In the genomic region with DNA sequence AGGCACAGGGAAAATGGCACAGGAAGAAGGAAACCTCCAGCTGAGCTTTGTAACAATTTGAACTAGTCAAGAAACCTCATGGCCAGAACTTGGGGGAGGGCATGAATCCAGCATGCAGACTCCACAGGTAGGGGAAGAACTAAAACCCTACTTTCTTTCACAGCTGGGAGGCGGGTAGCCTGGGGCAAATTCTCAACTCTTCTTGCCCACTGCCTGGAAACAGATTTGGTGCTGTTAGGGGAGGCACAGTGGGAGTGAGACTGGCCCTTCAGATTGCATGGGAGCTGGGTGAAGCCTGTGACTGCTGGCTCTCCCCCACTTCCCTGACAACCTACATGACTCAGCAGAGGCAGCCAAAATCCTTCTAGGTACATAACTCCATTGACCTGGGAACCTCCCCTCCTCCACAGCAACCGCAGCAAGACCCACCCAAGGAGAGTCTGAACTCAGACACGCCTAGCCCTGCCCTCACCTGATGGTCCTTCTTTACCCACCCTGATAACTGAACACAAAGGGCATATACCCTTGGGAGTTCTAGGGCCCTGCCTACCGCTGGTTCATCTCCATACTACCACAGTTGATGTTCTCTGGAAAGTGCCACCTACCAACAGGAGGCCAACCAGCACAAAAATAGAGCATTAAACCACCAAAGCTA, we compare ENCODE assay signal across 1 cellular context.
TF ChIP-seq lines count a peak whose summit lies in the region.

No MANE protein-coding gene starts in this region.

TF ChIP-seq in K562, 482 proteins besides CTCF, POLR2A, EP300 and RAD21 (continued from another document and continues in another):
- TF ChIP-seq, protein P1, sequence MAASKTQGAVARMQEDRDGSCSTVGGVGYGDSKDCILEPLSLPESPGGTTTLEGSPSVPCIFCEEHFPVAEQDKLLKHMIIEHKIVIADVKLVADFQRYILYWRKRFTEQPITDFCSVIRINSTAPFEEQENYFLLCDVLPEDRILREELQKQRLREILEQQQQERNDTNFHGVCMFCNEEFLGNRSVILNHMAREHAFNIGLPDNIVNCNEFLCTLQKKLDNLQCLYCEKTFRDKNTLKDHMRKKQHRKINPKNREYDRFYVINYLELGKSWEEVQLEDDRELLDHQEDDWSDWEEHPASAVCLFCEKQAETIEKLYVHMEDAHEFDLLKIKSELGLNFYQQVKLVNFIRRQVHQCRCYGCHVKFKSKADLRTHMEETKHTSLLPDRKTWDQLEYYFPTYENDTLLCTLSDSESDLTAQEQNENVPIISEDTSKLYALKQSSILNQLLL (CRISPR knock-in tag; IDR thresholded peaks at IDR 0.05; ENCODE audit: borderline replicate concordance): no peak
- TF ChIP-seq, protein P2, sequence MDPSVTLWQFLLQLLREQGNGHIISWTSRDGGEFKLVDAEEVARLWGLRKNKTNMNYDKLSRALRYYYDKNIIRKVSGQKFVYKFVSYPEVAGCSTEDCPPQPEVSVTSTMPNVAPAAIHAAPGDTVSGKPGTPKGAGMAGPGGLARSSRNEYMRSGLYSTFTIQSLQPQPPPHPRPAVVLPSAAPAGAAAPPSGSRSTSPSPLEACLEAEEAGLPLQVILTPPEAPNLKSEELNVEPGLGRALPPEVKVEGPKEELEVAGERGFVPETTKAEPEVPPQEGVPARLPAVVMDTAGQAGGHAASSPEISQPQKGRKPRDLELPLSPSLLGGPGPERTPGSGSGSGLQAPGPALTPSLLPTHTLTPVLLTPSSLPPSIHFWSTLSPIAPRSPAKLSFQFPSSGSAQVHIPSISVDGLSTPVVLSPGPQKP (CRISPR knock-in tag; IDR thresholded peaks at IDR 0.05): no peak
- no peak for TF ChIP-seq PPARD (CRISPR knock-in tag; IDR thresholded peaks at IDR 0.05)
- peak; percentile 66 for TF ChIP-seq NFE2L1 (tag; IDR thresholded peaks at IDR 0.05; ENCODE audit: borderline replicate concordance, low read depth)
- TF ChIP-seq ZNF239 (CRISPR knock-in tag; IDR thresholded peaks at IDR 0.05): no peak
- no peak; the same call in 1 of the 2 replicates for TF ChIP-seq ELF4 (CRISPR knock-in tag; IDR thresholded peaks at IDR 0.05)
- peak; percentile 39; the same call in 1 of the 2 replicates for TF ChIP-seq STAT5A (IDR thresholded peaks at IDR 0.05; ENCODE audit: borderline replicate concordance, low read length)
- no peak for TF ChIP-seq POLR2H (tag; IDR thresholded peaks at IDR 0.05; ENCODE audit: low read depth)
- TF ChIP-seq, protein P3, sequence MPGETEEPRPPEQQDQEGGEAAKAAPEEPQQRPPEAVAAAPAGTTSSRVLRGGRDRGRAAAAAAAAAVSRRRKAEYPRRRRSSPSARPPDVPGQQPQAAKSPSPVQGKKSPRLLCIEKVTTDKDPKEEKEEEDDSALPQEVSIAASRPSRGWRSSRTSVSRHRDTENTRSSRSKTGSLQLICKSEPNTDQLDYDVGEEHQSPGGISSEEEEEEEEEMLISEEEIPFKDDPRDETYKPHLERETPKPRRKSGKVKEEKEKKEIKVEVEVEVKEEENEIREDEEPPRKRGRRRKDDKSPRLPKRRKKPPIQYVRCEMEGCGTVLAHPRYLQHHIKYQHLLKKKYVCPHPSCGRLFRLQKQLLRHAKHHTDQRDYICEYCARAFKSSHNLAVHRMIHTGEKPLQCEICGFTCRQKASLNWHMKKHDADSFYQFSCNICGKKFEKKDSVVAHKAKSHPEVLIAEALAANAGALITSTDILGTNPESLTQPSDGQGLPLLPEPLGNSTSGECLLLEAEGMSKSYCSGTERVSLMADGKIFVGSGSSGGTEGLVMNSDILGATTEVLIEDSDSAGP (CRISPR knock-in tag; IDR thresholded peaks at IDR 0.05): no peak
- peak; percentile 58; the same call in 1 of the 2 replicates for TF ChIP-seq OTX1 (CRISPR knock-in tag; IDR thresholded peaks at IDR 0.05)
- TF ChIP-seq CBX2 (IDR thresholded peaks at IDR 0.05; ENCODE audit: insufficient read depth, low read length, poor library complexity, severe bottlenecking): no peak
- TF ChIP-seq, protein P4, sequence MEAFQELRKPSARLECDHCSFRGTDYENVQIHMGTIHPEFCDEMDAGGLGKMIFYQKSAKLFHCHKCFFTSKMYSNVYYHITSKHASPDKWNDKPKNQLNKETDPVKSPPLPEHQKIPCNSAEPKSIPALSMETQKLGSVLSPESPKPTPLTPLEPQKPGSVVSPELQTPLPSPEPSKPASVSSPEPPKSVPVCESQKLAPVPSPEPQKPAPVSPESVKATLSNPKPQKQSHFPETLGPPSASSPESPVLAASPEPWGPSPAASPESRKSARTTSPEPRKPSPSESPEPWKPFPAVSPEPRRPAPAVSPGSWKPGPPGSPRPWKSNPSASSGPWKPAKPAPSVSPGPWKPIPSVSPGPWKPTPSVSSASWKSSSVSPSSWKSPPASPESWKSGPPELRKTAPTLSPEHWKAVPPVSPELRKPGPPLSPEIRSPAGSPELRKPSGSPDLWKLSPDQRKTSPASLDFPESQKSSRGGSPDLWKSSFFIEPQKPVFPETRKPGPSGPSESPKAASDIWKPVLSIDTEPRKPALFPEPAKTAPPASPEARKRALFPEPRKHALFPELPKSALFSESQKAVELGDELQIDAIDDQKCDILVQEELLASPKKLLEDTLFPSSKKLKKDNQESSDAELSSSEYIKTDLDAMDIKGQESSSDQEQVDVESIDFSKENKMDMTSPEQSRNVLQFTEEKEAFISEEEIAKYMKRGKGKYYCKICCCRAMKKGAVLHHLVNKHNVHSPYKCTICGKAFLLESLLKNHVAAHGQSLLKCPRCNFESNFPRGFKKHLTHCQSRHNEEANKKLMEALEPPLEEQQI (IDR thresholded peaks at IDR 0.05): no peak
- TF ChIP-seq TGIF2 (CRISPR knock-in tag; IDR thresholded peaks at IDR 0.05): no peak
- TF ChIP-seq RBFOX2 (IDR thresholded peaks at IDR 0.05; ENCODE audit: low read depth, low read length): peak; percentile 58
- TF ChIP-seq SREBF2 (CRISPR knock-in tag; IDR thresholded peaks at IDR 0.05): no peak
- TF ChIP-seq PHF8 (IDR thresholded peaks at IDR 0.05; ENCODE audit: borderline replicate concordance, low read length): peak; percentile 33; the same call in 1 of the 2 replicates
- TF ChIP-seq STAG1 (CRISPR knock-in tag; IDR thresholded peaks at IDR 0.05; ENCODE audit: borderline replicate concordance): no peak
- TF ChIP-seq ZBTB7A (IDR thresholded peaks at IDR 0.05; ENCODE audit: borderline replicate concordance, control insufficient read depth, low read depth, low read length): peak; percentile 52; the same call in 1 of the 2 replicates
- 0 out of 2 replicates have a peak, but pooled peaks have one; percentile 47 for TF ChIP-seq NR1H2 (CRISPR knock-in tag; IDR thresholded peaks at IDR 0.05)
- peak; percentile 58; the same call in 1 of the 2 replicates for TF ChIP-seq CC2D1A (IDR thresholded peaks at IDR 0.05)
- TF ChIP-seq ZNF224 (CRISPR knock-in tag; IDR thresholded peaks at IDR 0.05): no peak
- TF ChIP-seq BCOR (IDR thresholded peaks at IDR 0.05): peak; percentile 74
- 0 out of 2 replicates have a peak, but pooled peaks have one; percentile 47 for TF ChIP-seq CBFB (CRISPR knock-in tag; IDR thresholded peaks at IDR 0.05)
- TF ChIP-seq TAF1 (IDR thresholded peaks at IDR 0.05; ENCODE audit: control insufficient read depth, extremely low read depth, insufficient read depth, low read length, severe bottlenecking): peak; percentile 8
- peak; percentile 77 for TF ChIP-seq CREM (IDR thresholded peaks at IDR 0.05; ENCODE audit: low read depth)
- TF ChIP-seq SOX6 (IDR thresholded peaks at IDR 0.05): peak; percentile 83
- peak; percentile 94 for TF ChIP-seq ZEB2 (IDR thresholded peaks at IDR 0.05)
- TF ChIP-seq BRD4 (IDR thresholded peaks at IDR 0.05): peak; percentile 73
- TF ChIP-seq ZNF121 (CRISPR knock-in tag; conservative IDR thresholded peaks at IDR 0.05): no peak
- no peak for TF ChIP-seq PCBP1 (IDR thresholded peaks at IDR 0.05; ENCODE audit: low read depth, low read length, poor library complexity, severe bottlenecking)
- TF ChIP-seq, protein P5, sequence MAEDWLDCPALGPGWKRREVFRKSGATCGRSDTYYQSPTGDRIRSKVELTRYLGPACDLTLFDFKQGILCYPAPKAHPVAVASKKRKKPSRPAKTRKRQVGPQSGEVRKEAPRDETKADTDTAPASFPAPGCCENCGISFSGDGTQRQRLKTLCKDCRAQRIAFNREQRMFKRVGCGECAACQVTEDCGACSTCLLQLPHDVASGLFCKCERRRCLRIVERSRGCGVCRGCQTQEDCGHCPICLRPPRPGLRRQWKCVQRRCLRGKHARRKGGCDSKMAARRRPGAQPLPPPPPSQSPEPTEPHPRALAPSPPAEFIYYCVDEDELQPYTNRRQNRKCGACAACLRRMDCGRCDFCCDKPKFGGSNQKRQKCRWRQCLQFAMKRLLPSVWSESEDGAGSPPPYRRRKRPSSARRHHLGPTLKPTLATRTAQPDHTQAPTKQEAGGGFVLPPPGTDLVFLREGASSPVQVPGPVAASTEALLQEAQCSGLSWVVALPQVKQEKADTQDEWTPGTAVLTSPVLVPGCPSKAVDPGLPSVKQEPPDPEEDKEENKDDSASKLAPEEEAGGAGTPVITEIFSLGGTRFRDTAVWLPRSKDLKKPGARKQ (CRISPR knock-in tag; IDR thresholded peaks at IDR 0.05): no peak
- TF ChIP-seq, protein P6, sequence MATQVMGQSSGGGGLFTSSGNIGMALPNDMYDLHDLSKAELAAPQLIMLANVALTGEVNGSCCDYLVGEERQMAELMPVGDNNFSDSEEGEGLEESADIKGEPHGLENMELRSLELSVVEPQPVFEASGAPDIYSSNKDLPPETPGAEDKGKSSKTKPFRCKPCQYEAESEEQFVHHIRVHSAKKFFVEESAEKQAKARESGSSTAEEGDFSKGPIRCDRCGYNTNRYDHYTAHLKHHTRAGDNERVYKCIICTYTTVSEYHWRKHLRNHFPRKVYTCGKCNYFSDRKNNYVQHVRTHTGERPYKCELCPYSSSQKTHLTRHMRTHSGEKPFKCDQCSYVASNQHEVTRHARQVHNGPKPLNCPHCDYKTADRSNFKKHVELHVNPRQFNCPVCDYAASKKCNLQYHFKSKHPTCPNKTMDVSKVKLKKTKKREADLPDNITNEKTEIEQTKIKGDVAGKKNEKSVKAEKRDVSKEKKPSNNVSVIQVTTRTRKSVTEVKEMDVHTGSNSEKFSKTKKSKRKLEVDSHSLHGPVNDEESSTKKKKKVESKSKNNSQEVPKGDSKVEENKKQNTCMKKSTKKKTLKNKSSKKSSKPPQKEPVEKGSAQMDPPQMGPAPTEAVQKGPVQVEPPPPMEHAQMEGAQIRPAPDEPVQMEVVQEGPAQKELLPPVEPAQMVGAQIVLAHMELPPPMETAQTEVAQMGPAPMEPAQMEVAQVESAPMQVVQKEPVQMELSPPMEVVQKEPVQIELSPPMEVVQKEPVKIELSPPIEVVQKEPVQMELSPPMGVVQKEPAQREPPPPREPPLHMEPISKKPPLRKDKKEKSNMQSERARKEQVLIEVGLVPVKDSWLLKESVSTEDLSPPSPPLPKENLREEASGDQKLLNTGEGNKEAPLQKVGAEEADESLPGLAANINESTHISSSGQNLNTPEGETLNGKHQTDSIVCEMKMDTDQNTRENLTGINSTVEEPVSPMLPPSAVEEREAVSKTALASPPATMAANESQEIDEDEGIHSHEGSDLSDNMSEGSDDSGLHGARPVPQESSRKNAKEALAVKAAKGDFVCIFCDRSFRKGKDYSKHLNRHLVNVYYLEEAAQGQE (CRISPR knock-in tag; IDR thresholded peaks at IDR 0.05; ENCODE audit: low read depth): no peak
- TF ChIP-seq, protein P7, sequence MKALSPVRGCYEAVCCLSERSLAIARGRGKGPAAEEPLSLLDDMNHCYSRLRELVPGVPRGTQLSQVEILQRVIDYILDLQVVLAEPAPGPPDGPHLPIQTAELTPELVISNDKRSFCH (CRISPR knock-in tag; IDR thresholded peaks at IDR 0.05): no peak
- TF ChIP-seq, protein P7 (tag; IDR thresholded peaks at IDR 0.05): no peak
- TF ChIP-seq NFE2 (IDR thresholded peaks at IDR 0.05; ENCODE audit: low read depth): peak; percentile 99
- TF ChIP-seq, protein P8, sequence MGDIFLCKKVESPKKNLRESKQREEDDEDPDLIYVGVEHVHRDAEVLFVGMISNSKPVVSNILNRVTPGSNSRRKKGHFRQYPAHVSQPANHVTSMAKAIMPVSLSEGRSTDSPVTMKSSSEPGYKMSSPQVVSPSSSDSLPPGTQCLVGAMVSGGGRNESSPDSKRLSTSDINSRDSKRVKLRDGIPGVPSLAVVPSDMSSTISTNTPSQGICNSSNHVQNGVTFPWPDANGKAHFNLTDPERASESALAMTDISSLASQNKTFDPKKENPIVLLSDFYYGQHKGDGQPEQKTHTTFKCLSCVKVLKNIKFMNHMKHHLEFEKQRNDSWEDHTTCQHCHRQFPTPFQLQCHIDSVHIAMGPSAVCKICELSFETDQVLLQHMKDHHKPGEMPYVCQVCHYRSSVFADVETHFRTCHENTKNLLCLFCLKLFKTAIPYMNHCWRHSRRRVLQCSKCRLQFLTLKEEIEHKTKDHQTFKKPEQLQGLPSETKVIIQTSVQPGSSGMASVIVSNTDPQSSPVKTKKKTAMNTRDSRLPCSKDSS (IDR thresholded peaks at IDR 0.05; ENCODE audit: low read depth, partially characterized antibody): no peak
- TF ChIP-seq ZNF124 (CRISPR knock-in tag; IDR thresholded peaks at IDR 0.05): no peak
- TF ChIP-seq PTTG1 (tag; IDR thresholded peaks at IDR 0.05; ENCODE audit: low read depth): no peak; the same call in 1 of the 2 replicates
- TF ChIP-seq GABPA (tag; conservative IDR thresholded peaks at IDR 0.05; ENCODE audit: low read depth): no peak
- TF ChIP-seq ZNF668 (CRISPR knock-in tag; IDR thresholded peaks at IDR 0.05): no peak
- TF ChIP-seq TRIM28 (IDR thresholded peaks at IDR 0.05): peak; percentile 80
- TF ChIP-seq IFI16 (CRISPR knock-in tag; IDR thresholded peaks at IDR 0.05): no peak
- TF ChIP-seq HMG20A (CRISPR knock-in tag; conservative IDR thresholded peaks at IDR 0.05): no peak
- peak; percentile 62; the same call in 1 of the 2 replicates for TF ChIP-seq RFX1 (IDR thresholded peaks at IDR 0.05)
- TF ChIP-seq, protein P9, sequence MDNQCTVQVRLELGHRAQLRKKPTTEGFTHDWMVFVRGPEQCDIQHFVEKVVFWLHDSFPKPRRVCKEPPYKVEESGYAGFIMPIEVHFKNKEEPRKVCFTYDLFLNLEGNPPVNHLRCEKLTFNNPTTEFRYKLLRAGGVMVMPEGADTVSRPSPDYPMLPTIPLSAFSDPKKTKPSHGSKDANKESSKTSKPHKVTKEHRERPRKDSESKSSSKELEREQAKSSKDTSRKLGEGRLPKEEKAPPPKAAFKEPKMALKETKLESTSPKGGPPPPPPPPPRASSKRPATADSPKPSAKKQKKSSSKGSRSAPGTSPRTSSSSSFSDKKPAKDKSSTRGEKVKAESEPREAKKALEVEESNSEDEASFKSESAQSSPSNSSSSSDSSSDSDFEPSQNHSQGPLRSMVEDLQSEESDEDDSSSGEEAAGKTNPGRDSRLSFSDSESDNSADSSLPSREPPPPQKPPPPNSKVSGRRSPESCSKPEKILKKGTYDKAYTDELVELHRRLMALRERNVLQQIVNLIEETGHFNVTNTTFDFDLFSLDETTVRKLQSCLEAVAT (IDR thresholded peaks at IDR 0.05): peak; percentile 30 to 84; a peak in 2 of 4 replicates
- no peak for TF ChIP-seq NELFE (IDR thresholded peaks at IDR 0.05; ENCODE audit: insufficient read depth, insufficient read length)
- TF ChIP-seq ZNF282 (CRISPR knock-in tag; IDR thresholded peaks at IDR 0.05): no peak
- TF ChIP-seq FOXP1 (CRISPR knock-in tag; IDR thresholded peaks at IDR 0.05): no peak
- no peak for TF ChIP-seq NFYB (IDR thresholded peaks at IDR 0.05; ENCODE audit: extremely low read depth, insufficient read length)
